In the genomic region with DNA sequence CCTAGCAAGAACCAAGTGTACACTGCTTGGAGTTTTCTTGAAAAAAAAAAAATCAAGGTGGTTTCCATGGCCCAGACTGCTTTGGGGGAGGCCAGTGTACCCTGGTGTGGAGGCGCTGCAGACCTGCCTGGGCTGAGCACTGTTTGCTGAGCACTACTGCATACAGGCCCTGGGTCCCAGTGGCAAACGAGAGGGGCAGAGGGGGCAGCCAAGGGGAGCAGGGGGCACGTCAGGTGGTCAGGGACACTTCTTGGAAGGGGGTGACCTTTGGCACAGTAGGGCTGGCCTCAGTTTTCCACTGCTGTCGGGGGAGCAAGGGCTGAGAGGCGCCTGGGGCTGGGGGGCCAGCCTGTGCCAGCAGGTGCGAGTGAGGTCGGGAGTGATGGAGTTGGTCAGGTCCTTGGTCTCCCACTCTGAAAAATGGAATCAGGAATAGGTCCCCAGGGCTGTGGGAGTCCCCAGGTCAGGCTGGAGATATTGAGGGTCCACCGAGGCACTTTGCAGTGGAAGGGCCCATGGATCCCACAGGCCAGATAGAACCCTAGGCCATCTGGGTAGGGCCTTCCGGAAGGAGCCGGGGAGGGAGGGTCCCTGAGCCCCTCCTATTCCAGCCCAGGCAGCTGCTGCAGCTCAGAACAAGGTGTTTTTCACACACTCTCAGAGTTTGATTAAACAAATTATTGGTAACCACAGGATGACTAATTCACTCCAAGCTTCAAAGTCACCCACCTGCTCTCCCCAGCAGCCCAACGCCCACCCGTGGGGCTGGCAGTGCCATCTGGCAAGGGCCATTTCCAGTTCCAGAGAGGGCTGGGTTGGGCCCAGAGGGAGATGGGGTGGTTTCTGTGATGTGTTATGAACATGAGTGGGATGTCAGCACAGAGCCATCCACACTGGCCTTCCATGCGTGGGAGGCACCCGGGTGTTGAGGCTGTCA, we compare ENCODE assay signal across 8 cellular contexts. TPM values are rescaled to one million over a fixed set of nuclear protein-coding genes. Genes with fewer than 3 reads are reported as not detected.
DNase-seq lines count a peak whose midpoint lies in the region; ATAC-seq and TF ChIP-seq lines count a peak whose summit lies in the region.

No MANE protein-coding gene starts in this region.

- H3K4me3 ChIP-seq in heart right ventricle: peak overlapping the region in 8 of 10 donors; percentile 57 to 85 (median 68)
- peak overlapping the region; percentile 67 for H3K4me3 ChIP-seq in iPS-20b (ENCODE audit: low read length)
- H3K4me3 ChIP-seq in tibial artery: peak overlapping the region in 1 of 2 donors; percentile 64

- H3K4me1 ChIP-seq in heart right ventricle: peaks cover 7 to 45% (median 39%) of the 10 kb centered on the region in 9 donors
- peaks cover 8% of the 10 kb centered on the region; the same call in 1 of the 2 replicates for H3K4me1 ChIP-seq in iPS-20b (ENCODE audit: insufficient read depth, low read length)
- peaks cover 0 to 38% (median 30%) of the 10 kb centered on the region in 4 donors for H3K4me1 ChIP-seq in tibial artery

- TF ChIP-seq CTCF in heart right ventricle (IDR thresholded peaks at IDR 0.05): no peak
- TF ChIP-seq CTCF in tibial artery (IDR thresholded peaks at IDR 0.05): no peak

- peak overlapping the region in 5 of 10 donors; percentile 41 to 82 (median 52) for H3K27ac ChIP-seq in heart right ventricle
- H3K27ac ChIP-seq in iPS-20b (ENCODE audit: low read length): no peak overlapping the region
- H3K27ac ChIP-seq in tibial artery: no peak overlapping the region

- peaks cover 8% of the 10 kb centered on the region for H3K36me3 Mint-ChIP-seq in activated T-cell treated with anti-CD3 and anti-CD28 coated beads, Interleukin-2, amount 50 U/mL, for 24 hours (ENCODE audit: low read depth)

- peak overlapping the region; percentile 84 for H3K4me3 Mint-ChIP-seq in activated T-cell treated with anti-CD3 and anti-CD28 coated beads, Interleukin-2, amount 50 U/mL, for 24 hours

- 84 to 93% methylated on average over 14 of the region's 14 CpGs for WGBS in heart right ventricle, 2 donors

- no peaks in the 10 kb centered on the region for H3K27me3 Mint-ChIP-seq in activated T-cell treated with anti-CD3 and anti-CD28 coated beads, Interleukin-2, amount 50 U/mL, for 24 hours

- H3K9ac ChIP-seq in iPS-20b (ENCODE audit: low read depth, low read length): peak overlapping the region; percentile 53; the same call in 1 of the 2 replicates

- ATAC-seq in heart right ventricle: no peak
- ATAC-seq in left ventricle myocardium superior: no peak
- no peak for ATAC-seq in HG03139 (IDR thresholded peaks at IDR 0.05; ENCODE audit: unreplicated experiment)

- H3K27me3 ChIP-seq in heart right ventricle (peaks cover 0 to 33% (median 0%) of the 10 kb centered on the region in 7 donors), iPS-20b (ENCODE audit: insufficient read depth, low read length) (peaks cover 58% of the 10 kb centered on the region), tibial artery (peaks cover 0 to 39% of the 10 kb centered on the region in 2 donors)

- no peaks in the 10 kb centered on the region for H3K36me3 ChIP-seq in heart right ventricle
- H3K36me3 ChIP-seq in iPS-20b (ENCODE audit: insufficient read depth, low read depth, low read length): no peaks in the 10 kb centered on the region
- no peaks in the 10 kb centered on the region for H3K36me3 ChIP-seq in tibial artery

- DNase-seq in heart right ventricle (no peak), left ventricle myocardium superior (no peak), NCI-H1930 (lab: John Stamatoyannopoulos, UW) (no peak), tibial artery (no peak)
- DNase-seq in activated T-cell treated with anti-CD3 and anti-CD28 coated beads, Interleukin-2, amount 50 U/mL, for 24 hours: peak; percentile 82
- peak; percentile 60 to 73 (median 71) for DNase-seq in stimulated activated CD4-positive, alpha-beta T cell treated with anti-CD3 and anti-CD28 coated beads, TNF-alpha, amount 100 ng/mL, for 4 hours (ENCODE audit: low read depth in 3 of 3)

- peak overlapping the region; percentile 98 for H3K27ac Mint-ChIP-seq in activated T-cell treated with anti-CD3 and anti-CD28 coated beads, Interleukin-2, amount 50 U/mL, for 24 hours

- intact Hi-C loops in heart right ventricle (cut with DNase I) (no loop called here), left ventricle myocardium superior (cut with micrococcal nuclease) (no loop called here), tibial artery (cut with DNase I; ENCODE audit: low total_unique reads) (no loop called here)

- H3K9me3 ChIP-seq in heart right ventricle (no peaks in the 10 kb centered on the region), iPS-20b (ENCODE audit: insufficient read depth, low read depth, low read length) (no peaks in the 10 kb centered on the region), tibial artery (no peaks in the 10 kb centered on the region)

- H3K4me1 Mint-ChIP-seq in activated T-cell treated with anti-CD3 and anti-CD28 coated beads, Interleukin-2, amount 50 U/mL, for 24 hours (ENCODE audit: low read depth): peaks cover 50% of the 10 kb centered on the region

- H3K9me3 Mint-ChIP-seq in activated T-cell treated with anti-CD3 and anti-CD28 coated beads, Interleukin-2, amount 50 U/mL, for 24 hours: no peaks in the 10 kb centered on the region

RNA-seq across cellular contexts. Expression of a gene that starts 3.5 kb away (rescaled TPM):
- 1 to 10 TPM; 3.2 to 6.0 (median 4.4) TPM for total RNA-seq in heart right ventricle
- polyA plus RNA-seq in heart right ventricle: 10 to 100 TPM in 1 of 2 donors, 1 to 10 TPM in 1; 2.0 to 10.4 TPM
- 3.5 TPM for total RNA-seq in left ventricle myocardium superior

Comparison
In these comparisons a context has a peak if more than half of its experiments do, and no peak if none do; other contexts are left out.
1. DNase-seq: peak in activated T-cell treated with anti-CD3 and anti-CD28 coated beads, Interleukin-2, amount 50 U/mL, for 24 hours (single experiment) and stimulated activated CD4-positive, alpha-beta T cell treated with anti-CD3 and anti-CD28 coated beads, TNF-alpha, amount 100 ng/mL, for 4 hours (3 of 3); none in heart right ventricle (0 of 2), left ventricle myocardium superior (single experiment), NCI-H1930 (0 of 2) and tibial artery (0 of 2).